In genomic region chr5:83474170-83474796, GRCh38 we compare ENCODE assay signal across 8 cellular contexts. TPM values are rescaled to one million over a fixed set of nuclear protein-coding genes. Genes with fewer than 3 reads are reported as not detected.
DNase-seq lines count a peak whose midpoint lies in the region; ATAC-seq and TF ChIP-seq lines count a peak whose summit lies in the region.

No MANE protein-coding gene starts in this region.

- H3K4me3 Mint-ChIP-seq in CD14-positive monocyte (peak overlapping the region; percentile 100), nephron (peak overlapping the region; percentile 91 to 97 (median 94))
- peak overlapping the region; percentile 76 for H3K4me3 Mint-ChIP-seq in activated naive CD4-positive, alpha-beta T cell treated with anti-CD3 and anti-CD28 coated beads for 36 hours

- no peaks in the 10 kb centered on the region for H3K36me3 ChIP-seq in gastroesophageal sphincter

- H3K36me3 Mint-ChIP-seq in CD14-positive monocyte = peaks cover 56 to 74% of the 10 kb centered on the region in 2 donors
- no peaks in the 10 kb centered on the region for H3K36me3 Mint-ChIP-seq in activated naive CD4-positive, alpha-beta T cell treated with anti-CD3 and anti-CD28 coated beads for 36 hours (ENCODE audit: low read depth)
- peaks cover 45% of the 10 kb centered on the region for H3K36me3 Mint-ChIP-seq in nephron (ENCODE audit: low read depth)

- peak overlapping the region; percentile 24 to 80 (median 76) for H3K27ac ChIP-seq in gastroesophageal sphincter

- no peaks in the 10 kb centered on the region for H3K9me3 ChIP-seq in gastroesophageal sphincter

- peak overlapping the region; percentile 41 to 56 for H3K4me3 ChIP-seq in gastroesophageal sphincter

- DNase-seq in CD14-positive monocyte (ENCODE audit: low spot score) = peak; percentile 60
- DNase-seq in NCI-H774 (lab: John Stamatoyannopoulos, UW) = peak; percentile 94
- DNase-seq in activated naive CD4-positive, alpha-beta T cell treated with anti-CD3 and anti-CD28 coated beads for 36 hours = peak; percentile 50

- CTCF ChIA-PET in activated naive CD4-positive, alpha-beta T cell treated with anti-CD3 and anti-CD28 coated beads for 36 hours (lab: Charles Lee) = no interaction called here

- H3K27ac Mint-ChIP-seq in CD14-positive monocyte = peak overlapping the region; percentile 93 to 99 (median 98)
- H3K27ac Mint-ChIP-seq in activated naive CD4-positive, alpha-beta T cell treated with anti-CD3 and anti-CD28 coated beads for 36 hours = no peak overlapping the region
- H3K27ac Mint-ChIP-seq in nephron = peak overlapping the region; percentile 84 to 99 (median 96)

- 0 to 1% methylated on average over 15 to 22 of the region's 46 CpGs for WGBS in gastroesophageal sphincter (ENCODE audit: low coverage in 1 of 2), 2 donors

- intact Hi-C loops in CD14-positive monocyte (cut with micrococcal nuclease) = loop anchor here (5.0 to 10.0 kb wide), 4 partner anchors 169 to 1122 kb away; partner anchors contain the start of genes TMEM167A (in 2 of the 2) and XRCC4 (in 2 of the 2)
- intact Hi-C loops in activated naive CD4-positive, alpha-beta T cell treated with anti-CD3 and anti-CD28 coated beads for 36 hours (cut with micrococcal nuclease) = loop anchor here (5.0 kb wide), 2 partner anchors 88 to 592 kb away; no protein-coding TSS in a partner anchor

- H3K4me1 ChIP-seq in gastroesophageal sphincter = peaks cover 0 to 51% (median 19%) of the 10 kb centered on the region in 3 donors

- no peak for TF ChIP-seq CTCF in CD14-positive monocyte (IDR thresholded peaks at IDR 0.05)
- TF ChIP-seq CTCF in gastroesophageal sphincter (IDR thresholded peaks at IDR 0.05) = no peak
- TF ChIP-seq CTCF in nephron (IDR thresholded peaks at IDR 0.05; ENCODE audit: unreplicated experiment in 3 of 3) = no peak

- H3K27me3 ChIP-seq in gastroesophageal sphincter = peaks cover 80% of the 10 kb centered on the region

- peak; percentile 41 for ATAC-seq in GM19035 (IDR thresholded peaks at IDR 0.05; ENCODE audit: unreplicated experiment)
- peak; percentile 60 for ATAC-seq in HG03342 (IDR thresholded peaks at IDR 0.05; ENCODE audit: unreplicated experiment)
- peak; percentile 67 for ATAC-seq in gastroesophageal sphincter
- no peak for ATAC-seq in GM18520 (IDR thresholded peaks at IDR 0.05; ENCODE audit: unreplicated experiment)

- H3K9me3 Mint-ChIP-seq in CD14-positive monocyte (peaks cover 0 to 15% (median 5%) of the 10 kb centered on the region in 7 donors), nephron (no peaks in the 10 kb centered on the region)
- no peaks in the 10 kb centered on the region for H3K9me3 Mint-ChIP-seq in activated naive CD4-positive, alpha-beta T cell treated with anti-CD3 and anti-CD28 coated beads for 36 hours

- peak; percentile 31 to 52 for TF ChIP-seq POLR2A in gastroesophageal sphincter (IDR thresholded peaks at IDR 0.05)

- TF ChIP-seq EP300 in gastroesophageal sphincter (IDR thresholded peaks at IDR 0.05) = no peak

- H3K4me1 Mint-ChIP-seq in CD14-positive monocyte = peaks cover 66% of the 10 kb centered on the region
- peaks cover 36% of the 10 kb centered on the region for H3K4me1 Mint-ChIP-seq in activated naive CD4-positive, alpha-beta T cell treated with anti-CD3 and anti-CD28 coated beads for 36 hours (ENCODE audit: low read depth)
- peaks cover 27% of the 10 kb centered on the region for H3K4me1 Mint-ChIP-seq in nephron

- H3K27me3 Mint-ChIP-seq in CD14-positive monocyte (ENCODE audit: low read depth in 3 of 3) (peaks cover 7 to 10% (median 8%) of the 10 kb centered on the region in 3 donors), nephron (ENCODE audit: low read depth) (no peaks in the 10 kb centered on the region)
- peaks cover 78% of the 10 kb centered on the region for H3K27me3 Mint-ChIP-seq in activated naive CD4-positive, alpha-beta T cell treated with anti-CD3 and anti-CD28 coated beads for 36 hours (ENCODE audit: low read depth)

RNA-seq across cellular contexts. Expression of gene VCAN, which starts 2.7 kb away (rescaled TPM):
- 100 to 1,000 TPM; 417 to 844 TPM for polyA plus RNA-seq in CD14-positive monocyte
- total RNA-seq in activated naive CD4-positive, alpha-beta T cell treated with anti-CD3 and anti-CD28 coated beads for 36 hours = not detected
- 100 to 1,000 TPM in 1 of 4 donors, 10 to 100 TPM in 3; 26.8 to 148 (median 65.8) TPM for total RNA-seq in gastroesophageal sphincter

Comparison
In these comparisons a context has a peak if more than half of its experiments do, and no peak if none do; other contexts are left out.
1. RNA of gene VCAN, which starts 2.7 kb away (total RNA-seq): 26.8 to 148 TPM in gastroesophageal sphincter; not detected in activated naive CD4-positive, alpha-beta T cell treated with anti-CD3 and anti-CD28 coated beads for 36 hours; every median in the first group is over 10 times any median in the second.
2. Peak in every context shown above with its lines, with median percentiles within 50 percentile points of each other: DNase-seq and H3K4me3 Mint-ChIP-seq.